ENCODE assay signal across 8 cellular contexts in genomic region chr1:25817840-25818501, GRCh38. TPM values are rescaled to one million over a fixed set of nuclear protein-coding genes. Genes with fewer than 3 reads are reported as not detected.
DNase-seq lines count a peak whose midpoint lies in the region; TF ChIP-seq lines count a peak whose summit lies in the region.

No MANE protein-coding gene starts in this region.

- H3K27ac ChIP-seq in BLaER1: 0 out of 2 replicates have a peak overlapping the region, but pooled peaks have one; percentile 4

- H3K4me3 ChIP-seq in BLaER1 (no peak overlapping the region), astrocyte of the cerebellum (ENCODE audit: low read depth, low read length) (no peak overlapping the region), mucosa of stomach (ENCODE audit: low read length) (no peak overlapping the region)

- H3K36me3 ChIP-seq in BLaER1 (peaks cover 43% of the 10 kb centered on the region), mucosa of stomach (ENCODE audit: control insufficient read depth, insufficient read depth, low read length) (no peaks in the 10 kb centered on the region)

- H3K4me1 ChIP-seq in BLaER1: peaks cover 47% of the 10 kb centered on the region
- peaks cover 28% of the 10 kb centered on the region for H3K4me1 ChIP-seq in mucosa of stomach (ENCODE audit: control insufficient read depth, insufficient read depth, low read length)

- peak; percentile 38 for DNase-seq in HT-29 (ENCODE audit: low spot score)
- DNase-seq in astrocyte of the cerebellum (ENCODE audit: low read depth): no peak
- DNase-seq in hepatic stellate cell (ENCODE audit: low spot score): no peak
- no peak for DNase-seq in NCI-H187 treated with DMSO at 0.1 percent for 48 hours (lab: John Stamatoyannopoulos, UW)
- DNase-seq in stimulated activated CD4-positive, alpha-beta T cell treated with anti-CD3 and anti-CD28 coated beads, Interleukin-1b, Interleukin-23, amount 100 ng/mL, for 48 hours: no peak
- DNase-seq in putamen (ENCODE audit: low spot score): no peak

- H3K4me2 ChIP-seq in BLaER1: peak overlapping the region; percentile 95; the same call in 1 of the 2 replicates

- in situ Hi-C loops in astrocyte of the cerebellum (cut with HindIII; ENCODE audit: low sequenced_read_pairs): no loop called here

- peak; percentile 10 for TF ChIP-seq CTCF in astrocyte of the cerebellum (IDR thresholded peaks at IDR 0.05; ENCODE audit: low read depth, low read length, missing control alignments)

- no peaks in the 10 kb centered on the region for H3K27me3 ChIP-seq in BLaER1
- H3K27me3 ChIP-seq in mucosa of stomach (ENCODE audit: control insufficient read depth, insufficient read depth, low read length): no peaks in the 10 kb centered on the region

- H3K9ac ChIP-seq in BLaER1: no peak overlapping the region
- peak overlapping the region; percentile 18 for H3K9ac ChIP-seq in mucosa of stomach (ENCODE audit: low read length)

- no peaks in the 10 kb centered on the region for H3K9me3 ChIP-seq in BLaER1
- H3K9me3 ChIP-seq in mucosa of stomach (ENCODE audit: control insufficient read depth, low read length): no peaks in the 10 kb centered on the region

- H4K20me1 ChIP-seq in BLaER1: peaks cover 19% of the 10 kb centered on the region

RNA-seq across cellular contexts. Expression of gene MTFR1L, which starts 1.8 kb away (rescaled TPM):
- total RNA-seq in HT-29 (2014; rRNA removed; shearing (Covaris generic)): 13.6 and 22.0 TPM in 2 replicates

RNA-seq across cellular contexts. Expression of gene SELENON, which starts 18.0 kb away (rescaled TPM):
- total RNA-seq in HT-29 (2014; rRNA removed; shearing (Covaris generic)): 1.3 and 2.2 TPM in 2 replicates

RNA-seq across cellular contexts. Expression of gene AUNIP, which starts 41.3 kb away (rescaled TPM):
- 8.3 and 11.4 TPM in 2 replicates for total RNA-seq in HT-29 (2014; rRNA removed; shearing (Covaris generic))

RNA-seq across cellular contexts. Expression of gene PAQR7, which starts 57.5 kb away (rescaled TPM):
- total RNA-seq in HT-29 (2014; rRNA removed; shearing (Covaris generic)): 4.0 and 5.7 TPM in 2 replicates
